Comparison of ENCODE assay signal across 1 cellular context in genomic region chr17:19013806-19014627, GRCh38.
TF ChIP-seq lines count a peak whose summit lies in the region.

No MANE protein-coding gene starts in this region.

TF ChIP-seq in HepG2, 621 proteins besides CTCF, POLR2A, EP300 and RAD21 (continued from another document):
- TF ChIP-seq ZNF768 (CRISPR knock-in tag; IDR thresholded peaks at IDR 0.05) (peak; percentile 89), KDM1A (CRISPR knock-in tag; IDR thresholded peaks at IDR 0.05) (no peak), REPIN1 (CRISPR knock-in tag; IDR thresholded peaks at IDR 0.05; ENCODE audit: borderline replicate concordance, low read depth) (no peak), ZBTB20 (CRISPR knock-in tag; IDR thresholded peaks at IDR 0.05; ENCODE audit: borderline replicate concordance, low read depth) (no peak), ZNF367 (CRISPR knock-in tag; IDR thresholded peaks at IDR 0.05; ENCODE audit: borderline replicate concordance) (no peak), ZNF619 (CRISPR knock-in tag; IDR thresholded peaks at IDR 0.05) (no peak), TAF1 (CRISPR knock-in tag; IDR thresholded peaks at IDR 0.05) (no peak), ZNF557 (CRISPR knock-in tag; IDR thresholded peaks at IDR 0.05) (no peak), FOSL2 (CRISPR knock-in tag; IDR thresholded peaks at IDR 0.05) (no peak), NR1H2 (CRISPR knock-in tag; IDR thresholded peaks at IDR 0.05; ENCODE audit: borderline replicate concordance, low read depth) (no peak), ZHX2 (IDR thresholded peaks at IDR 0.05; ENCODE audit: low read depth) (no peak), ZHX2 (CRISPR knock-in tag; IDR thresholded peaks at IDR 0.05; ENCODE audit: borderline replicate concordance) (no peak)
